Comparison of ENCODE assay signal across 9 cellular contexts in the genomic region with DNA sequence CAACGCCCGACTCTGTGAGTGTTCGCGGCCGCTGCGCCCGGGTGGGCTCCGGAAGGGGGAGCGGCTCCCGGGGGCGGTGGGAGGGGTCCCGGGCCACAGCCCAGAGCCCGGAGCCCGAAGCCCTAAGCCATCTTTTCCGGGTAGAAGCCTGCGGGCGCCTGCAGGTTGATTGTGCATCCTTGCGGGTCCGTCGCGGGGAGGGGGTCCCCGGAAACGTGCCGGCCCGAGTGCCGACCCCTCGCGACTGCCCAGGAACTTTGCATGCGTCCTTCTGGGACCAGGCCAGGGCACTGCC. TPM values are rescaled to one million over a fixed set of nuclear protein-coding genes. Genes with fewer than 3 reads are reported as not detected.
DNase-seq lines count a peak whose midpoint lies in the region; ATAC-seq, FAIRE-seq and TF ChIP-seq lines count a peak whose summit lies in the region.
"Had no signal": no experiment of that assay in that cellular context is flagged by ENCODE, and none has a peak within 500 bp of the region (broad histone marks: within the 10 kb centered on the region; RNA-seq: fewer than 3 reads in every experiment).

No MANE protein-coding gene starts in this region.

- H3K4me3 ChIP-seq in SJCRH30 = peak overlapping the region; percentile 81
- peak overlapping the region; percentile 98 for H3K4me3 ChIP-seq in K562
- H3K4me3 ChIP-seq in kidney epithelial cell (ENCODE audit: low read depth, low read length) = peak overlapping the region; percentile 89

- ATAC-seq in GM18861 (IDR thresholded peaks at IDR 0.05; ENCODE audit: unreplicated experiment) (peak; percentile 34), HG02943 (IDR thresholded peaks at IDR 0.05; ENCODE audit: low read depth, unreplicated experiment) (peak; percentile 20), K562 (no peak; the same call in 1 of the 3 replicates), HG02798 (IDR thresholded peaks at IDR 0.05; ENCODE audit: poor library complexity, unreplicated experiment) (no peak)

- in situ Hi-C loops in K562 (cut with MboI) = no loop called here

- peaks cover 54% of the 10 kb centered on the region for H3K79me2 ChIP-seq in K562 (ENCODE audit: control insufficient read depth, insufficient read depth, low read length)

- H3K9ac ChIP-seq in K562 (ENCODE audit: insufficient read depth in 1 of 2, low read depth in 2 of 2, low read length in 2 of 2) = peak overlapping the region; percentile 84 to 95

- no peaks in the 10 kb centered on the region for H3K36me3 ChIP-seq in SJCRH30
- H3K36me3 ChIP-seq in K562 (ENCODE audit: control insufficient read depth, insufficient read depth, low read length) = peaks cover 21% of the 10 kb centered on the region; the same call in 2 of the 3 replicates
- no peaks in the 10 kb centered on the region for H3K36me3 ChIP-seq in kidney epithelial cell (ENCODE audit: control insufficient read depth, insufficient read depth, low read length)

- TF ChIP-seq RAD21 in K562 (CRISPR knock-in tag; conservative IDR thresholded peaks at IDR 0.05 in 1 of 2, IDR thresholded peaks at IDR 0.05 in 1 of 2) = no peak

- intact Hi-C loops in K562 (cut with micrococcal nuclease) = loop anchor here (5.0 kb wide), 1 partner anchor 129 kb away; no protein-coding TSS in a partner anchor

- TF ChIP-seq CTCF in K562 (IDR thresholded peaks at IDR 0.05 in 2 of 3, conservative IDR thresholded peaks at IDR 0.05 in 1 of 3; ENCODE audit: insufficient read depth in 2 of 3, low read depth in 1 of 3, low read length in 3 of 3) (no peak), kidney epithelial cell (IDR thresholded peaks at IDR 0.05; ENCODE audit: insufficient read depth, low read length, poor library complexity, severe bottlenecking) (no peak)

- BruUV-seq in K562 (replicated peaks; lab: Mats Ljungman, UMichigan) = no TSS peak

- H3K9me1 ChIP-seq in K562 (ENCODE audit: control insufficient read depth, insufficient read depth, low read length) = no peaks in the 10 kb centered on the region

- peak overlapping the region; percentile 94 for H3K4me2 ChIP-seq in K562 (ENCODE audit: insufficient read depth, low read length)

- 0% methylated on average over 5 of the region's 29 CpGs for WGBS in K562 (ENCODE audit: insufficient coverage, low coverage, missing lambda C conversion rate)

- H3K27ac ChIP-seq in SJCRH30 (peak overlapping the region; percentile 37; the same call in 1 of the 2 replicates), K562 (ENCODE audit: extremely low read depth, low read depth, low read length) (peak overlapping the region; percentile 95)

- H2AFZ ChIP-seq in K562 (ENCODE audit: low read depth, low read length) = 0 out of 2 replicates have a peak overlapping the region, but pooled peaks have one; percentile 30

- no peaks in the 10 kb centered on the region for H3K9me3 ChIP-seq in SJCRH30 (replicated peaks)
- no peaks in the 10 kb centered on the region for H3K9me3 ChIP-seq in K562 (replicated peaks; ENCODE audit: control insufficient read depth, insufficient read depth, low read depth, low read length)

- no peak for TF ChIP-seq POLR2A in K562 (conservative IDR thresholded peaks at IDR 0.05)

- DNase-seq in SJCRH30 = peak; percentile 73 to 77
- peak in 2 of 4 experiments; percentile 61 to 65 for DNase-seq in K562 (ENCODE audit: extremely low read depth in 1 of 4, low spot score in 3 of 4)
- DNase-seq in kidney epithelial cell (ENCODE audit: low read depth) = no peak
- peak; percentile 31 for DNase-seq in stimulated activated CD4-positive, alpha-beta T cell treated with anti-CD3 and anti-CD28 coated beads, Interleukin-2, amount 100 ng/mL, for 4 hours (ENCODE audit: low read depth)
- no peak for DNase-seq in SHP77 (lab: John Stamatoyannopoulos, UW)

- H3K27me3 ChIP-seq in SJCRH30 = no peaks in the 10 kb centered on the region
- no peaks in the 10 kb centered on the region; a peak in 1 of 5 replicates for H3K27me3 ChIP-seq in K562 (ENCODE audit: control insufficient read depth in 2 of 2, insufficient read depth in 2 of 2, low read length in 2 of 2)
- H3K27me3 ChIP-seq in kidney epithelial cell (ENCODE audit: control insufficient read depth, insufficient read depth, low read length) = peaks cover 5% of the 10 kb centered on the region

- FAIRE-seq in K562 (lab: Jason Lieb, UNC) = no peak

- no peak for TF ChIP-seq EP300 in K562 (IDR thresholded peaks at IDR 0.05; ENCODE audit: low read length)

- H3K4me1 ChIP-seq in SJCRH30 = peaks cover 13% of the 10 kb centered on the region
- peaks cover 32 to 33% of the 10 kb centered on the region in 2 experiments; a peak in 4 of 5 replicates for H3K4me1 ChIP-seq in K562 (replicated peaks in 1 of 2; ENCODE audit: control insufficient read depth in 2 of 2, insufficient read depth in 2 of 2, low read length in 2 of 2)

- POLR2A ChIA-PET in K562 (lab: Yijun Ruan, JAX) = no interaction called here

- CTCF ChIA-PET in K562 (lab: Yijun Ruan, JAX; ENCODE audit: low intra/inter-chr PET ratio) = no interaction called here

- H4K20me1 ChIP-seq in K562 (replicated peaks; ENCODE audit: control insufficient read depth, insufficient read depth, low read length) = peaks cover 5% of the 10 kb centered on the region; the same call in 1 of the 2 replicates

RNA-seq across cellular contexts. Expression of a gene that starts 0.4 kb away (rescaled TPM):
- 44.4 and 48.9 TPM in 2 replicates for total RNA-seq in SJCRH30 (2014; rRNA removed; shearing (Covaris generic))
- 110 and 162 TPM in 2 replicates for total RNA-seq in K562 (2011; cell fraction: chromatin; rRNA removed; ENCODE audit: low replicate concordance)
- 64.7 and 74.2 TPM in 2 replicates for total RNA-seq in K562 (2011; cell fraction: nucleolus; rRNA removed)
- total RNA-seq in K562 (2011; cell fraction: nucleoplasm; rRNA removed) = 91.5 and 148 TPM in 2 replicates
- 28.0 and 30.9 TPM in 2 replicates for total RNA-seq in K562 (2014; rRNA removed)
- total RNA-seq in K562 (2014; rRNA removed; fragmentation: Illumina TruSeq; extraction: Trizol) = 27.1 and 30.2 TPM in 2 replicates
- 26.4 and 26.5 TPM in 2 replicates for total RNA-seq in K562 (2015; rRNA removed; fragmentation: Illumina TruSeq; extraction: Trizol)
- 36.3 and 38.3 TPM in 2 replicates for total RNA-seq in K562 (2021)
- 75.5 and 80.5 TPM in 2 replicates for polyA plus RNA-seq in K562 (2011; rRNA removed)
- polyA plus RNA-seq in K562 (2011; cell fraction: cytosol; rRNA removed) = 35.6 and 71.0 TPM in 2 replicates
- 49.7 and 103 TPM in 2 replicates for polyA plus RNA-seq in K562 (2011; cell fraction: nucleus; rRNA removed)
- polyA plus RNA-seq in K562 (2012) = 30.7 and 33.4 TPM in 2 replicates
- polyA plus RNA-seq in K562 (2014; fragmentation: Illumina TruSeq; extraction: Trizol) = 59.4 and 78.9 TPM in 2 replicates
- 1 to 10 TPM; 3.4 to 6.2 TPM for polyA plus RNA-seq in K562 (2014; fragmentation: Nextera tagmentation; extraction: Ambion mirVana)
- polyA plus RNA-seq in K562 (2014; rRNA removed) = 29.4 and 36.2 TPM in 2 replicates
- polyA minus RNA-seq in K562 (2011; rRNA and poly(A)+ RNA removed) = 87.3 and 110 TPM in 2 replicates
- 29.1 and 39.5 TPM in 2 replicates for polyA minus RNA-seq in K562 (2011; cell fraction: cytosol; rRNA and poly(A)+ RNA removed)
- polyA minus RNA-seq in K562 (2011; cell fraction: nucleus; rRNA and poly(A)+ RNA removed) = 15.2 and 37.9 TPM in 2 replicates
- 43.3 and 48.6 TPM in 2 replicates for total RNA-seq in kidney epithelial cell

RNA-seq across cellular contexts. Expression of a gene that starts 33.1 kb away (rescaled TPM):
- 12.3 and 16.3 TPM in 2 replicates for total RNA-seq in SJCRH30 (2014; rRNA removed; shearing (Covaris generic))
- 27.2 and 64.0 TPM in 2 replicates for total RNA-seq in K562 (2011; cell fraction: chromatin; rRNA removed; ENCODE audit: low replicate concordance)
- total RNA-seq in K562 (2011; cell fraction: nucleolus; rRNA removed) = 34.3 and 43.7 TPM in 2 replicates
- total RNA-seq in K562 (2011; cell fraction: nucleoplasm; rRNA removed) = 23.7 and 26.5 TPM in 2 replicates
- 16.7 and 18.7 TPM in 2 replicates for total RNA-seq in K562 (2014; rRNA removed)
- 7.0 and 11.3 TPM in 2 replicates for total RNA-seq in K562 (2014; rRNA removed; fragmentation: Illumina TruSeq; extraction: Trizol)
- 13.8 and 15.3 TPM in 2 replicates for total RNA-seq in K562 (2015; rRNA removed; fragmentation: Illumina TruSeq; extraction: Trizol)
- total RNA-seq in K562 (2021) = 22.4 and 24.7 TPM in 2 replicates
- polyA plus RNA-seq in K562 (2011; rRNA removed) = 18.0 and 35.5 TPM in 2 replicates
- 25.3 and 30.6 TPM in 2 replicates for polyA plus RNA-seq in K562 (2011; cell fraction: cytosol; rRNA removed)
- polyA plus RNA-seq in K562 (2011; cell fraction: nucleus; rRNA removed) = 115 and 170 TPM in 2 replicates
- 18.7 and 36.5 TPM in 2 replicates for polyA plus RNA-seq in K562 (2012)
- 14.0 and 15.4 TPM in 2 replicates for polyA plus RNA-seq in K562 (2014; fragmentation: Illumina TruSeq; extraction: Trizol)
- 10 to 100 TPM in 1 of 2 experiments, 1 to 10 TPM in 1; 6.8 to 10.2 TPM for polyA plus RNA-seq in K562 (2014; fragmentation: Nextera tagmentation; extraction: Ambion mirVana)
- polyA plus RNA-seq in K562 (2014; rRNA removed) = 19.2 and 19.6 TPM in 2 replicates
- polyA minus RNA-seq in K562 (2011; rRNA and poly(A)+ RNA removed) = 18.7 and 22.6 TPM in 2 replicates
- polyA minus RNA-seq in K562 (2011; cell fraction: cytosol; rRNA and poly(A)+ RNA removed) = 15.3 and 31.1 TPM in 2 replicates
- 24.4 and 39.9 TPM in 2 replicates for polyA minus RNA-seq in K562 (2011; cell fraction: nucleus; rRNA and poly(A)+ RNA removed)
- 38.6 and 40.4 TPM in 2 replicates for total RNA-seq in kidney epithelial cell

RNA-seq across cellular contexts. Expression of a gene that starts 33.2 kb away (rescaled TPM):
- total RNA-seq in SJCRH30 (2014; rRNA removed; shearing (Covaris generic)) = 7.7 and 11.0 TPM in 2 replicates
- total RNA-seq in K562 (2011; cell fraction: chromatin; rRNA removed; ENCODE audit: low replicate concordance) = 10.2 and 20.9 TPM in 2 replicates
- total RNA-seq in K562 (2011; cell fraction: nucleolus; rRNA removed) = 24.3 and 24.6 TPM in 2 replicates
- 14.3 and 20.0 TPM in 2 replicates for total RNA-seq in K562 (2011; cell fraction: nucleoplasm; rRNA removed)
- total RNA-seq in K562 (2014; rRNA removed) (6.2 and 6.4 TPM in 2 replicates), K562 (2014; rRNA removed; fragmentation: Illumina TruSeq; extraction: Trizol) (1.5 and 2.0 TPM in 2 replicates), K562 (2015; rRNA removed; fragmentation: Illumina TruSeq; extraction: Trizol) (2.4 and 2.9 TPM in 2 replicates), K562 (2021) (8.9 and 9.4 TPM in 2 replicates), kidney epithelial cell (30.4 and 35.5 TPM in 2 replicates)
- polyA plus RNA-seq in K562 (2011; rRNA removed) (7.4 and 20.2 TPM in 2 replicates), K562 (2014; fragmentation: Illumina TruSeq; extraction: Trizol) (4.3 and 5.9 TPM in 2 replicates), K562 (2014; fragmentation: Nextera tagmentation; extraction: Ambion mirVana) (1 to 10 TPM; 1.6 to 3.2 TPM), K562 (2014; rRNA removed) (11.5 and 12.5 TPM in 2 replicates)
- 12.4 and 18.8 TPM in 2 replicates for polyA plus RNA-seq in K562 (2011; cell fraction: cytosol; rRNA removed)
- 117 and 147 TPM in 2 replicates for polyA plus RNA-seq in K562 (2011; cell fraction: nucleus; rRNA removed)
- polyA plus RNA-seq in K562 (2012) = 8.6 and 18.7 TPM in 2 replicates
- polyA minus RNA-seq in K562 (2011; rRNA and poly(A)+ RNA removed) = 0.60 and 1.3 TPM in 2 replicates
- polyA minus RNA-seq in K562 (2011; cell fraction: cytosol; rRNA and poly(A)+ RNA removed) = 2.9 and 10.5 TPM in 2 replicates
- polyA minus RNA-seq in K562 (2011; cell fraction: nucleus; rRNA and poly(A)+ RNA removed) = 17.8 and 20.9 TPM in 2 replicates

RNA-seq across cellular contexts. Expression of a gene that starts 57.5 kb away (rescaled TPM):
- total RNA-seq in SJCRH30 (2014; rRNA removed; shearing (Covaris generic)) = not detected in 2 replicates
- 0.21 TPM in 1 of 2 replicates, not detected in the other for total RNA-seq in K562 (2011; cell fraction: chromatin; rRNA removed; ENCODE audit: low replicate concordance)
- not detected in 2 replicates for total RNA-seq in K562 (2011; cell fraction: nucleolus; rRNA removed)
- not detected in 2 replicates for total RNA-seq in K562 (2011; cell fraction: nucleoplasm; rRNA removed)
- total RNA-seq in K562 (2014; rRNA removed) = not detected in 2 replicates
- not detected in 2 replicates for total RNA-seq in K562 (2014; rRNA removed; fragmentation: Illumina TruSeq; extraction: Trizol)
- not detected in 2 replicates for total RNA-seq in K562 (2015; rRNA removed; fragmentation: Illumina TruSeq; extraction: Trizol)
- total RNA-seq in K562 (2021) = not detected in 2 replicates
- not detected in 2 replicates for polyA plus RNA-seq in K562 (2011; rRNA removed)
- polyA plus RNA-seq in K562 (2011; cell fraction: cytosol; rRNA removed) = not detected in 2 replicates
- polyA plus RNA-seq in K562 (2011; cell fraction: nucleus; rRNA removed) = not detected in 2 replicates
- not detected in 2 replicates for polyA plus RNA-seq in K562 (2012)
- polyA plus RNA-seq in K562 (2014; fragmentation: Illumina TruSeq; extraction: Trizol) = not detected in 2 replicates
- polyA plus RNA-seq in K562 (2014; fragmentation: Nextera tagmentation; extraction: Ambion mirVana) = not detected
- not detected in 2 replicates for polyA plus RNA-seq in K562 (2014; rRNA removed)
- polyA minus RNA-seq in K562 (2011; rRNA and poly(A)+ RNA removed) = not detected in 2 replicates
- not detected in 2 replicates for polyA minus RNA-seq in K562 (2011; cell fraction: cytosol; rRNA and poly(A)+ RNA removed)
- polyA minus RNA-seq in K562 (2011; cell fraction: nucleus; rRNA and poly(A)+ RNA removed) = not detected in 2 replicates
- total RNA-seq in kidney epithelial cell = not detected in 2 replicates
- total RNA-seq: glomerular endothelial cell had no signal

RNA-seq across cellular contexts. Expression of a gene that starts 58.9 kb away (rescaled TPM):
- total RNA-seq in SJCRH30 (2014; rRNA removed; shearing (Covaris generic)) = not detected in 2 replicates
- not detected in 2 replicates for total RNA-seq in K562 (2011; cell fraction: chromatin; rRNA removed; ENCODE audit: low replicate concordance)
- not detected in 2 replicates for total RNA-seq in K562 (2011; cell fraction: nucleolus; rRNA removed)
- total RNA-seq in K562 (2011; cell fraction: nucleoplasm; rRNA removed) = not detected in 2 replicates
- total RNA-seq in K562 (2014; rRNA removed) = not detected in 2 replicates
- total RNA-seq in K562 (2014; rRNA removed; fragmentation: Illumina TruSeq; extraction: Trizol) = not detected in 2 replicates
- total RNA-seq in K562 (2015; rRNA removed; fragmentation: Illumina TruSeq; extraction: Trizol) = not detected in 2 replicates
- not detected in 2 replicates for total RNA-seq in K562 (2021)
- not detected in 2 replicates for polyA plus RNA-seq in K562 (2011; rRNA removed)
- polyA plus RNA-seq in K562 (2011; cell fraction: cytosol; rRNA removed) = 0.13 TPM in 1 of 2 replicates, not detected in the other
- not detected in 2 replicates for polyA plus RNA-seq in K562 (2011; cell fraction: nucleus; rRNA removed)
- polyA plus RNA-seq in K562 (2012) = not detected in 2 replicates
- not detected in 2 replicates for polyA plus RNA-seq in K562 (2014; fragmentation: Illumina TruSeq; extraction: Trizol)
- not detected for polyA plus RNA-seq in K562 (2014; fragmentation: Nextera tagmentation; extraction: Ambion mirVana)
- polyA plus RNA-seq in K562 (2014; rRNA removed) = not detected in 2 replicates
- not detected in 2 replicates for polyA minus RNA-seq in K562 (2011; rRNA and poly(A)+ RNA removed)
- polyA minus RNA-seq in K562 (2011; cell fraction: cytosol; rRNA and poly(A)+ RNA removed) = not detected in 2 replicates
- not detected in 2 replicates for polyA minus RNA-seq in K562 (2011; cell fraction: nucleus; rRNA and poly(A)+ RNA removed)
- not detected in 2 replicates for total RNA-seq in kidney epithelial cell
- total RNA-seq: glomerular endothelial cell had no signal

Comparison
In these comparisons a context has a peak if more than half of its experiments do, and no peak if none do; other contexts are left out.
1. ATAC-seq: peak in GM18861 (single experiment) and HG02943 (single experiment); none in K562 (single experiment) and HG02798 (single experiment).
2. DNase-seq: peak in SJCRH30 (2 of 2) and stimulated activated CD4-positive, alpha-beta T cell treated with anti-CD3 and anti-CD28 coated beads, Interleukin-2, amount 100 ng/mL, for 4 hours (single experiment); none in kidney epithelial cell (single experiment) and SHP77 (0 of 2).
3. Peak in every context shown above with its lines, with median percentiles within 50 percentile points of each other: H3K4me3 ChIP-seq.